In genomic region chr1:229938571-229938970, GRCh38 we compare ENCODE assay signal across 5 cellular contexts.
"Had no signal": no experiment of that assay in that cellular context is flagged by ENCODE, and none has a peak within 500 bp of the region (broad histone marks: within the 10 kb centered on the region; RNA-seq: fewer than 3 reads in every experiment).

No MANE protein-coding gene starts in this region.

- H3K4me3 ChIP-seq: GM23338, K562 had no signal

- H3K4me3 Mint-ChIP-seq: GM23338, H9 had no signal

- H2AFZ ChIP-seq: GM23338 had no signal

- DNase-seq: H9, HCEC 1CT, IMR-90 had no signal

- H3K27ac Mint-ChIP-seq: GM23338, H9 had no signal

- H3K9me3 Mint-ChIP-seq: GM23338, H9 had no signal

- H3K4me2 ChIP-seq: GM23338 had no signal
